ENCODE assay signal across 18 cellular contexts in genomic region chr21:45282283-45283018, GRCh38. TPM values are rescaled to one million over a fixed set of nuclear protein-coding genes. Genes with fewer than 3 reads are reported as not detected.
DNase-seq lines count a peak whose midpoint lies in the region; ATAC-seq and TF ChIP-seq lines count a peak whose summit lies in the region.
"Had no signal": no experiment of that assay in that cellular context is flagged by ENCODE, and none has a peak within 500 bp of the region (broad histone marks: within the 10 kb centered on the region; RNA-seq: fewer than 3 reads in every experiment).

No MANE protein-coding gene starts in this region.

- no peaks in the 10 kb centered on the region for H3K27me3 Mint-ChIP-seq in H9 (ENCODE audit: low read depth)
- H3K27me3 Mint-ChIP-seq: IgD-negative memory B cell had no signal

- H4K20me1 ChIP-seq in H9 (ENCODE audit: control insufficient read depth, insufficient read depth, insufficient read length) = no peaks in the 10 kb centered on the region

- H3K79me2 ChIP-seq in H9 (ENCODE audit: insufficient read depth, low read length) = no peaks in the 10 kb centered on the region

- peaks cover 4 to 9% of the 10 kb centered on the region in 2 experiments for H3K4me1 Mint-ChIP-seq in H9

- H3K4me2 ChIP-seq in H9 (ENCODE audit: insufficient read depth, insufficient read length, low read length) = no peak overlapping the region

- H2BK20ac ChIP-seq in H9 (ENCODE audit: low read depth, low read length, poor library complexity, severe bottlenecking) = no peak overlapping the region

- H3K23ac ChIP-seq in H9 (ENCODE audit: insufficient read length, low read depth, low read length) = no peak overlapping the region

- H3K4me3 Mint-ChIP-seq in H9 = no peak overlapping the region

- H3K36me3 ChIP-seq in spleen (peaks cover 0 to 87% (median 78%) of the 10 kb centered on the region in 6 donors), esophagus squamous epithelium (peaks cover 14 to 85% (median 44%) of the 10 kb centered on the region in 3 donors)

- H4K5ac ChIP-seq in H9 (ENCODE audit: insufficient read length, low read depth, low read length) = no peak overlapping the region

- no peaks in the 10 kb centered on the region for H3K79me1 ChIP-seq in H9 (ENCODE audit: insufficient read depth, low read depth, low read length, poor library complexity, severe bottlenecking)

- H3T11ph ChIP-seq in H9 (ENCODE audit: low read length) = no peak overlapping the region

- no peak overlapping the region for H2BK12ac ChIP-seq in H9 (ENCODE audit: insufficient read length, low read depth, low read length)

- TF ChIP-seq POLR2A in spleen (IDR thresholded peaks at IDR 0.05) (no peak), esophagus squamous epithelium (IDR thresholded peaks at IDR 0.05) (no peak)

- no peak overlapping the region for H2AFZ ChIP-seq in H9 (ENCODE audit: low read length)

- H3K56ac ChIP-seq in H9 (ENCODE audit: insufficient read length, low read depth, low read length) = no peak overlapping the region

- H2BK120ac ChIP-seq in H9 (ENCODE audit: low read depth, low read length, poor library complexity, severe bottlenecking) = no peak overlapping the region

- no CpG with 5 or more reads among the region's 22 CpGs for WGBS in H9 (ENCODE audit: extremely low coverage, insufficient read length, low lambda C conversion rate)
- 90 to 96% (median 94%) methylated on average over 21 to 22 of the region's 22 CpGs for whole genome bisulfite sequencing in spleen, 5 donors
- 80 to 86% methylated on average over 11 to 14 of the region's 22 CpGs for WGBS in esophagus squamous epithelium, 2 donors

- H4K91ac ChIP-seq in H9 (ENCODE audit: insufficient read length, low read depth, low read length) = no peak overlapping the region

- H2AK5ac ChIP-seq in H9 (ENCODE audit: insufficient read length, low read length) = no peak overlapping the region

- H3K23me2 ChIP-seq in H9 (ENCODE audit: insufficient read length, low read depth, low read length, poor library complexity, severe bottlenecking) = peaks cover 4% of the 10 kb centered on the region

- H3K4ac ChIP-seq in H9 (ENCODE audit: low read depth, low read length) = no peak overlapping the region

- intact Hi-C loops in spleen (cut with DNase I; ENCODE audit: low total_unique reads) = no loop called here
- intact Hi-C loops in esophagus squamous epithelium (cut with DNase I) = loop anchor here (10.0 kb wide), 1 partner anchor 138 kb away; no protein-coding TSS in a partner anchor

- no peaks in the 10 kb centered on the region for H3K9me3 Mint-ChIP-seq in H9
- H3K9me3 Mint-ChIP-seq: IgD-negative memory B cell had no signal

- H3K27ac ChIP-seq in H9 (ENCODE audit: insufficient read length, low read depth, low read length) (no peak overlapping the region), spleen (no peak overlapping the region), esophagus squamous epithelium (no peak overlapping the region)
- H3K27ac ChIP-seq: C4-2B had no signal

- H3K4me3 ChIP-seq in spleen (no peak overlapping the region), esophagus squamous epithelium (no peak overlapping the region)

- peak; percentile 41 for DNase-seq in activated CD8-positive, alpha-beta memory T cell treated with anti-CD3 and anti-CD28 coated beads for 24 hours
- DNase-seq in activated CD8-positive, alpha-beta memory T cell treated with anti-CD3 and anti-CD28 coated beads, Interleukin-2, amount 50 U/mL, for 4 hours = no peak
- peak; percentile 10 for DNase-seq in H9
- peak; percentile 33 for DNase-seq in left lobe of liver (ENCODE audit: low spot score)
- DNase-seq in spleen = peak; percentile 46
- no peak for DNase-seq in stimulated activated CD4-positive, alpha-beta T cell treated with anti-CD3 and anti-CD28 coated beads, Interleukin-15, amount 100 ng/mL, for 24 hours
- DNase-seq in esophagus squamous epithelium (lab: John Stamatoyannopoulos, UW) = no peak
- DNase-seq: DMS153, EL, H7, NCI-H1930, NCI-H2171, NCI-H446 treated with DMSO at 0.1 percent for 48 hours, NCI-H82 had no signal

- peaks cover 38 to 78% (median 68%) of the 10 kb centered on the region in 3 experiments for H3K36me3 Mint-ChIP-seq in H9 (ENCODE audit: insufficient read depth in 1 of 3, low read depth in 3 of 3)

- no peak overlapping the region for H4K8ac ChIP-seq in H9 (replicated peaks; ENCODE audit: insufficient read length, low read depth, low read length)

- H3K27ac Mint-ChIP-seq in H9 = no peak overlapping the region
- H3K27ac Mint-ChIP-seq: IgD-negative memory B cell had no signal

- no peak for ATAC-seq in left lobe of liver
- no peak for ATAC-seq in HG03457 (IDR thresholded peaks at IDR 0.05; ENCODE audit: unreplicated experiment)
- ATAC-seq: Panc1 had no signal

- H2BK5ac ChIP-seq in H9 (ENCODE audit: insufficient read length, low read length) = no peak overlapping the region

- no peaks in the 10 kb centered on the region for H3K9me3 ChIP-seq in H9 (ENCODE audit: control insufficient read depth, low read depth, low read length)
- no peaks in the 10 kb centered on the region for H3K9me3 ChIP-seq in spleen
- H3K9me3 ChIP-seq in esophagus squamous epithelium = no peaks in the 10 kb centered on the region

- no peak overlapping the region for H3K14ac ChIP-seq in H9 (ENCODE audit: insufficient read depth, low read length)

- H3K4me1 ChIP-seq in H9 (ENCODE audit: insufficient read depth, low read length) (no peaks in the 10 kb centered on the region), spleen (peaks cover 7 to 29% (median 16%) of the 10 kb centered on the region in 6 donors), esophagus squamous epithelium (peaks cover 7 to 13% (median 8%) of the 10 kb centered on the region in 3 donors)

- H3K27me3 ChIP-seq in H9 (ENCODE audit: insufficient read depth, low read length) (no peaks in the 10 kb centered on the region), spleen (replicated peaks in 1 of 7) (no peaks in the 10 kb centered on the region), esophagus squamous epithelium (no peaks in the 10 kb centered on the region)

- no peak overlapping the region for H3K18ac ChIP-seq in H9 (ENCODE audit: insufficient read length, low read depth, low read length)

- no peak overlapping the region for H3K9ac ChIP-seq in H9 (ENCODE audit: extremely low read depth, insufficient read length, low read length)

- no peak overlapping the region for H2BK15ac ChIP-seq in H9 (ENCODE audit: low read depth, low read length)

- TF ChIP-seq CTCF in H9 (conservative IDR thresholded peaks at IDR 0.05) (no peak), spleen (IDR thresholded peaks at IDR 0.05 in 8 of 11, conservative IDR thresholded peaks at IDR 0.05 in 3 of 11) (no peak), esophagus squamous epithelium (IDR thresholded peaks at IDR 0.05) (no peak)

RNA-seq across cellular contexts. Expression of gene POFUT2, which starts 5.2 kb away (rescaled TPM):
- total RNA-seq in H9 (2021) (32.1 and 34.8 TPM in 2 replicates), left lobe of liver (17.5 TPM), spleen (10 to 100 TPM; 24.1 to 37.0 (median 28.8) TPM), esophagus squamous epithelium (10 to 100 TPM in 2 of 4 donors, 1 to 10 TPM in 2; 7.9 to 11.4 (median 9.4) TPM)
- polyA plus RNA-seq in spleen = 10 to 100 TPM; 10.5 to 23.2 (median 19.3) TPM

Comparison
In these comparisons a context has a peak if more than half of its experiments do, and no peak if none do; other contexts are left out.
1. DNase-seq: peak in activated CD8-positive, alpha-beta memory T cell treated with anti-CD3 and anti-CD28 coated beads for 24 hours (single experiment), H9 (single experiment), left lobe of liver (single experiment) and spleen (single experiment); none in activated CD8-positive, alpha-beta memory T cell treated with anti-CD3 and anti-CD28 coated beads, Interleukin-2, amount 50 U/mL, for 4 hours (single experiment), stimulated activated CD4-positive, alpha-beta T cell treated with anti-CD3 and anti-CD28 coated beads, Interleukin-15, amount 100 ng/mL, for 24 hours (single experiment) and esophagus squamous epithelium (single experiment).